25 cellular contexts compared by ENCODE assay signal in the genomic region with DNA sequence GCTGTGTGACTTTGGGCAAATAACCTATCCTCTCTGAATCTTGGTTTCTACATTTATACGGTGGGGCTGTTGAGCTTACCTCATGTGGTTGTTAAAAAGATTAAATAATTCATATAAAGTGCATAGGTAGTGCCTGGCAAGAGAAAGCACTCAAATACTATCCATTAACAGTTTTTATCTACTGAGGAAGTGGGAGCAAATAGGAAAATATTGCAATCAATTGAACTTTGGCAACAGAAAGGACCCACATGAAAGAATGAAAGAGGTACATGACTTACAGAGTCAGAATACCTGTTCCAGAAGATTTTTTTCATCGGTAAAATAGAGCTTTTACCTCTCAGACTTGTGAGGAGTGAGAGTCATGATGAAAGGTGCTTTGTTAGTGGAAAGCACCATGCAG.
"Had no signal": no experiment of that assay in that cellular context is flagged by ENCODE, and none has a peak within 500 bp of the region (broad histone marks: within the 10 kb centered on the region; RNA-seq: fewer than 3 reads in every experiment).

No MANE protein-coding gene starts in this region.

- FAIRE-seq: endothelial cell of umbilical vein, frontal cortex, kidney had no signal

- H3K27ac ChIP-seq: colonic mucosa, esophagus muscularis mucosa, foreskin keratinocyte, gastroesophageal sphincter, heart left ventricle, hepatocyte, left ventricle myocardium inferior, lower lobe of right lung had no signal

- H3K4me2 ChIP-seq: hepatocyte had no signal

- H3K4me1 ChIP-seq: colonic mucosa, foreskin keratinocyte had no signal

- H3K4me1 Mint-ChIP-seq: immature natural killer cell had no signal

- H3K79me2 ChIP-seq: hepatocyte had no signal

- DNase-seq: colonic mucosa; cortex of kidney; effector CD8-positive, alpha-beta T cell; effector memory CD8-positive, alpha-beta T cell; foreskin keratinocyte; heart left ventricle; hypothalamus; immature natural killer cell; islet precursor cell; kidney; kidney glomerular epithelial cell; left colon; left ventricle myocardium inferior; lower lobe of right lung; mesenchymal stem cell; mucosa of descending colon; naive B cell had no signal

- H3K4me3 ChIP-seq: colonic mucosa, esophagus muscularis mucosa, gastroesophageal sphincter, heart left ventricle, hepatocyte, left ventricle myocardium inferior, lower lobe of right lung, mucosa of descending colon had no signal

- H3K9me3 Mint-ChIP-seq: dendritic cell treated with granulocyte-macrophage colony-stimulating factor and Interleukin-4, amounts not matched to agents 40 ng/mL and 50 ng/mL, for 4 days; effector memory CD8-positive, alpha-beta T cell; immature natural killer cell; mesothelial cell of epicardium; naive B cell had no signal

- H3K9me3 ChIP-seq: colonic mucosa, esophagus muscularis mucosa, gastroesophageal sphincter, heart left ventricle, left ventricle myocardium inferior, lower lobe of right lung, mucosa of descending colon had no signal

- H3K4me3 Mint-ChIP-seq: dendritic cell treated with granulocyte-macrophage colony-stimulating factor and Interleukin-4, amounts not matched to agents 40 ng/mL and 50 ng/mL, for 4 days; effector memory CD8-positive, alpha-beta T cell; immature natural killer cell; mesothelial cell of epicardium; naive B cell had no signal

- ATAC-seq: effector memory CD8-positive, alpha-beta T cell; foreskin keratinocyte; gastroesophageal sphincter; heart left ventricle; left colon; left lobe of liver; lower lobe of right lung; mucosa of descending colon had no signal

- H2AFZ ChIP-seq: hepatocyte had no signal

- H3K36me3 ChIP-seq: colonic mucosa, esophagus muscularis mucosa, gastroesophageal sphincter, heart left ventricle, left ventricle myocardium inferior, lower lobe of right lung had no signal

- H3K36me3 Mint-ChIP-seq: immature natural killer cell, mesothelial cell of epicardium, naive B cell had no signal

- H3K27ac Mint-ChIP-seq: dendritic cell treated with granulocyte-macrophage colony-stimulating factor and Interleukin-4, amounts not matched to agents 40 ng/mL and 50 ng/mL, for 4 days; effector memory CD8-positive, alpha-beta T cell; mesothelial cell of epicardium; naive B cell had no signal

- H3K27me3 Mint-ChIP-seq: dendritic cell treated with granulocyte-macrophage colony-stimulating factor and Interleukin-4, amounts not matched to agents 40 ng/mL and 50 ng/mL, for 4 days; effector memory CD8-positive, alpha-beta T cell; naive B cell had no signal

- H3K27me3 ChIP-seq: colonic mucosa, esophagus muscularis mucosa, foreskin keratinocyte, gastroesophageal sphincter, heart left ventricle, hepatocyte had no signal
